ENCODE assay signal across 10 cellular contexts in the genomic region with DNA sequence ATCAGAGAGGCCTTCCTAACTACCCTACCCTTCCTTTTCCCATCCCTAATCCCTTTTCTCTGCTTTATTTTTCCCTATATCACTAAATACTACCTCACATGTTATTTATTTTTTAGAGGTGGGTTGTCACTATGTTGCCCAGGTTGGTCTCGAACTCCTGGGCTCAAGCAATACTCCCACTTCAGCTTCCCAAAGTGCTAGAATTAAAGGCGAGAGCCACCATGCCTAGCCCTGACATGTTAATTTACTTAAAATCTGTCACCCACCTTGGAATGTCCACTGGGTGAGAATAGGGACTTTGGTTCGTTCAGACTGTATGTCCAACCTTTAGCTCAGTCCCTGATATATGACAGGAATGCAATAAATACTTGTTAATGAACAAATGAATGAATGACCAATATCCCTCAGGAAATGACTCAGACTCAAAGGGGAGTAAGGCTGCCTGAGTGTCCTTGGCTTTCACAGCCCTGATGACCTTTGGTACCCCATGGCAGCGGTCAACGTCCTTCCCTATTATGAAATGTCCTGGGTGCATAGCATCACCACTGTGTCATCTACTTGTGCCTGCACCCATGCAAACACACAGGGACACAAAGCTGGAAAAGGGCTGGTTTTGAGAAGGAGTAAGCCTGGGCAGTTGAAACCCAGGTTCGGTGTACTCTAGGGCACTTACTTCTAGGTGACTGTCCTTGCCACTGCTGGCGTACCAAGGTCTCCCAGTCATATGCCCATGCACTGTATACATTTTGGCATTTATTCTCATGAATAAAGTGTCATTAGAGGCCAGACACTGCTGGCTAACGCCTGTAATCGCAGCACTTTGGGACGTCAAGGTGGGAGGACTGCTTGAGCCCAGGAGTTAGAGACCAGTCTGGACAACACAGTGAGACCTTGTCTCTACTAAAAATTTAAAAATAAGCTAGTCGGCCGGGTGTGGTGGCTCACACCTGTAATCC. TPM values are rescaled to one million over a fixed set of nuclear protein-coding genes. Genes with fewer than 3 reads are reported as not detected.
DNase-seq lines count a peak whose midpoint lies in the region; ATAC-seq and TF ChIP-seq lines count a peak whose summit lies in the region.
"Had no signal": no experiment of that assay in that cellular context is flagged by ENCODE, and none has a peak within 500 bp of the region (broad histone marks: within the 10 kb centered on the region; RNA-seq: fewer than 3 reads in every experiment).

No MANE protein-coding gene starts in this region.

- no peaks in the 10 kb centered on the region for H3K9me3 Mint-ChIP-seq in activated naive CD4-positive, alpha-beta T cell treated with anti-CD3 and anti-CD28 coated beads for 36 hours
- H3K9me3 Mint-ChIP-seq in activated naive CD4-positive, alpha-beta T cell treated with anti-CD3 and anti-CD28 coated beads, Interleukin-2, amount 10 ng/mL, durations not matched to agents 7 days and 5 days: no peaks in the 10 kb centered on the region
- no peaks in the 10 kb centered on the region for H3K9me3 Mint-ChIP-seq in type B pancreatic cell

- no peak for TF ChIP-seq CTCF in type B pancreatic cell (conservative IDR thresholded peaks at IDR 0.05)

- no peak overlapping the region for H3K4me3 Mint-ChIP-seq in activated naive CD4-positive, alpha-beta T cell treated with anti-CD3 and anti-CD28 coated beads for 36 hours
- H3K4me3 Mint-ChIP-seq in activated naive CD4-positive, alpha-beta T cell treated with anti-CD3 and anti-CD28 coated beads, Interleukin-2, amount 10 ng/mL, durations not matched to agents 7 days and 5 days: no peak overlapping the region
- no peak overlapping the region for H3K4me3 Mint-ChIP-seq in type B pancreatic cell

- CTCF ChIA-PET in activated naive CD4-positive, alpha-beta T cell treated with anti-CD3 and anti-CD28 coated beads for 36 hours (lab: Charles Lee): interaction anchor here (1.1 to 6.2 kb wide), 4 partner anchors 15 to 62 kb away, joined by 5 to 37 read pairs (median 14); no protein-coding TSS in a partner anchor
- CTCF ChIA-PET in activated naive CD4-positive, alpha-beta T cell treated with anti-CD3 and anti-CD28 coated beads, Interleukin-2, amount 10 ng/mL, durations not matched to agents 7 days and 5 days (lab: Charles Lee): interaction anchor here (0.7 to 6.5 kb wide), 6 partner anchors 22 to 193 kb away, joined by 3 to 48 read pairs (median 3); a partner anchor contains a TSS

- peaks cover 79% of the 10 kb centered on the region for H3K4me1 Mint-ChIP-seq in activated naive CD4-positive, alpha-beta T cell treated with anti-CD3 and anti-CD28 coated beads for 36 hours (ENCODE audit: low read depth)
- H3K4me1 Mint-ChIP-seq in activated naive CD4-positive, alpha-beta T cell treated with anti-CD3 and anti-CD28 coated beads, Interleukin-2, amount 10 ng/mL, durations not matched to agents 7 days and 5 days: peaks cover 72% of the 10 kb centered on the region
- peaks cover 38% of the 10 kb centered on the region for H3K4me1 Mint-ChIP-seq in type B pancreatic cell (ENCODE audit: unreplicated experiment)

- no peak for DNase-seq in activated naive CD4-positive, alpha-beta T cell treated with anti-CD3 and anti-CD28 coated beads for 36 hours
- no peak for DNase-seq in activated naive CD4-positive, alpha-beta T cell treated with anti-CD3 and anti-CD28 coated beads, Interleukin-2, amount 10 ng/mL, durations not matched to agents 7 days and 5 days
- DNase-seq in amniotic epithelial cell (ENCODE audit: low read depth) (peak; percentile 54), left colon (peak in 1 of 2 donors; percentile 39), type B pancreatic cell (ENCODE audit: extremely low spot score, unreplicated experiment) (no peak), DMS79 treated with DMSO at 0.1 percent for 48 hours (lab: John Stamatoyannopoulos, UW) (no peak), NCI-H187 treated with DMSO at 0.1 percent for 48 hours (lab: John Stamatoyannopoulos, UW) (no peak)
- DNase-seq in activated effector memory CD4-positive, alpha-beta T cell treated with Interleukin-2 at 50 U/mL for 16 hours: no peak
- DNase-seq: erythroblast, SHP77 had no signal

- peaks cover 46% of the 10 kb centered on the region for H3K36me3 Mint-ChIP-seq in activated naive CD4-positive, alpha-beta T cell treated with anti-CD3 and anti-CD28 coated beads for 36 hours (ENCODE audit: low read depth)
- peaks cover 46% of the 10 kb centered on the region for H3K36me3 Mint-ChIP-seq in activated naive CD4-positive, alpha-beta T cell treated with anti-CD3 and anti-CD28 coated beads, Interleukin-2, amount 10 ng/mL, durations not matched to agents 7 days and 5 days
- H3K36me3 Mint-ChIP-seq in type B pancreatic cell: peaks cover 43% of the 10 kb centered on the region

- intact Hi-C loops in activated naive CD4-positive, alpha-beta T cell treated with anti-CD3 and anti-CD28 coated beads for 36 hours (cut with micrococcal nuclease): no loop called here
- intact Hi-C loops in left colon (cut with DNase I, micrococcal nuclease): no loop called here

- ATAC-seq in left colon: peak; percentile 62

- H3K27me3 Mint-ChIP-seq in activated naive CD4-positive, alpha-beta T cell treated with anti-CD3 and anti-CD28 coated beads for 36 hours (ENCODE audit: low read depth): no peaks in the 10 kb centered on the region
- H3K27me3 Mint-ChIP-seq in activated naive CD4-positive, alpha-beta T cell treated with anti-CD3 and anti-CD28 coated beads, Interleukin-2, amount 10 ng/mL, durations not matched to agents 7 days and 5 days: no peaks in the 10 kb centered on the region
- H3K27me3 Mint-ChIP-seq in type B pancreatic cell: no peaks in the 10 kb centered on the region

- peak overlapping the region; percentile 73 for H3K27ac Mint-ChIP-seq in activated naive CD4-positive, alpha-beta T cell treated with anti-CD3 and anti-CD28 coated beads for 36 hours
- no peak overlapping the region for H3K27ac Mint-ChIP-seq in activated naive CD4-positive, alpha-beta T cell treated with anti-CD3 and anti-CD28 coated beads, Interleukin-2, amount 10 ng/mL, durations not matched to agents 7 days and 5 days
- peak overlapping the region; percentile 97 for H3K27ac Mint-ChIP-seq in type B pancreatic cell

RNA-seq across cellular contexts. Expression of a gene that starts 26.5 kb away (rescaled TPM):
- total RNA-seq in activated naive CD4-positive, alpha-beta T cell treated with anti-CD3 and anti-CD28 coated beads for 36 hours: 10 to 100 TPM; 87.9 to 89.2 TPM
- total RNA-seq in left colon: 10 to 100 TPM; 84.8 to 89.0 TPM
- total RNA-seq in type B pancreatic cell (ENCODE audit: low replicate concordance): 142 and 243 TPM in 2 replicates

RNA-seq across cellular contexts. Expression of a gene that starts 43.0 kb away (rescaled TPM):
- 100 to 1,000 TPM; 166 to 175 TPM for total RNA-seq in activated naive CD4-positive, alpha-beta T cell treated with anti-CD3 and anti-CD28 coated beads for 36 hours
- total RNA-seq in left colon (10 to 100 TPM in 1 of 2 donors, 1 to 10 TPM in 1; 7.4 to 15.8 TPM), type B pancreatic cell (ENCODE audit: low replicate concordance) (45.0 and 130 TPM in 2 replicates)

RNA-seq across cellular contexts. Expression of a gene that starts 58.4 kb away (rescaled TPM):
- not detected for total RNA-seq in activated naive CD4-positive, alpha-beta T cell treated with anti-CD3 and anti-CD28 coated beads for 36 hours
- total RNA-seq in left colon: under 1 TPM in 1 of 2 donors, not detected in 1; 0.67 TPM
- total RNA-seq in type B pancreatic cell (ENCODE audit: low replicate concordance): not detected in 2 replicates
